Comparison of ENCODE assay signal across 24 cellular contexts in the genomic region with DNA sequence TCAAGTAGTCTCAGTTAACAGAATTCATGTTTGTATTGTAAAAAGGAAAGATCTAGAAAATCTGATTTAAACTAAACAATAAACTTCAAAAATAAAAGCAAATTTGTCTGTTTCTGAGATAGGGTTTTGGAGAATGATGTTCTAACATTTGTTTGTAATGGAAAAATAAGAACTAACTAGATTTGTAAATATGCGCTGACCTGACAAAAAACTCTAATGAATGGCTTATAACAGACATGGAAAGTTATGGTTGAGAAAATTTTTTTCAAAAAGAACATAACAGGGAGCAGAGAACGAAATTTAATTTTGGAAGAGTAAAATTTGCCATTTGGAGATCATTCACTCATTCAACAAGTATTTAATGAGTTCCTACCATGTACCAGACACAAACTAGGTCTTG.
"Had no signal": no experiment of that assay in that cellular context is flagged by ENCODE, and none has a peak within 500 bp of the region (broad histone marks: within the 10 kb centered on the region; RNA-seq: fewer than 3 reads in every experiment).

No MANE protein-coding gene starts in this region.

- DNase-seq: activated CD4-positive, alpha-beta memory T cell treated with anti-CD3 and anti-CD28 coated beads, Interleukin-2, amount 10 ng/mL, durations not matched to agents 7 days and 5 days; activated CD4-positive, alpha-beta T cell treated with anti-CD3 and anti-CD28 coated beads, Interleukin-2, amount 10 ng/mL, durations not matched to agents 24 days and 14 days; activated effector memory CD4-positive, alpha-beta T cell treated with Interleukin-2 at 50 U/mL for 16 hours; activated naive CD4-positive, alpha-beta T cell treated with anti-CD3 and anti-CD28 coated beads for 36 hours; activated naive CD8-positive, alpha-beta T cell treated with anti-CD3 and anti-CD28 coated beads, Interleukin-2, amount 10 ng/mL, durations not matched to agents 7 days and 5 days; activated T-cell treated with anti-CD3 and anti-CD28 coated beads, Interleukin-2, amount 50 U/mL, for 72 hours; amygdala; effector CD4-positive, alpha-beta T cell; gastrocnemius medialis; hippocampal formation; left ventricle myocardium inferior; stimulated activated CD4-positive, alpha-beta T cell treated with anti-CD3 and anti-CD28 coated beads, Interleukin-2, amount 100 ng/mL, for 48 hours; stimulated activated CD8-positive, alpha-beta memory T cell treated with anti-CD3 and anti-CD28 coated beads, Interleukin-4, amount 100 ng/mL, for 48 hours; stimulated activated naive CD4-positive, alpha-beta T cell treated with Interleukin-2 at 50 U/mL for 16 hours had no signal

- H3K9me3 ChIP-seq: gastrocnemius medialis, neutrophil, vagina had no signal

- H3K36me3 ChIP-seq: cardiac muscle cell, esophagus muscularis mucosa, gastrocnemius medialis, left ventricle myocardium inferior, neutrophil, thoracic aorta, vagina had no signal

- H2AFZ ChIP-seq: parathyroid adenoma had no signal

- ATAC-seq: activated CD4-positive, CD25-positive, alpha-beta regulatory T cell treated with anti-CD3 and anti-CD28 coated beads, Interleukin-2, amount 50 U/mL, for 24 hours; activated T-cell treated with anti-CD3 and anti-CD28 coated beads, Interleukin-2, amount 50 U/mL, for 72 hours; gastrocnemius medialis; natural killer cell treated with Interleukin-12 subunit alpha and Interleukin-12 subunit beta and Interleukin-15 and Interleukin-18, amount 100 ng/mL, for 72 hours; sciatic nerve had no signal

- H3K9ac ChIP-seq: parathyroid adenoma had no signal

- H3K4me1 ChIP-seq: gastrocnemius medialis, parathyroid adenoma, vagina had no signal

- H3K27me3 ChIP-seq: cardiac muscle cell, esophagus muscularis mucosa, gastrocnemius medialis, neutrophil, vagina had no signal

- H3K4me3 ChIP-seq: cardiac muscle cell, esophagus muscularis mucosa, gastrocnemius medialis, left ventricle myocardium inferior, thoracic aorta, vagina had no signal

- H3K79me2 ChIP-seq: parathyroid adenoma had no signal

- H3K27ac ChIP-seq: cardiac muscle cell, esophagus muscularis mucosa, gastrocnemius medialis, left ventricle myocardium inferior, neutrophil, parathyroid adenoma, thoracic aorta, vagina, VCaP had no signal
